In genomic region chr3:149000207-149000745, GRCh38 we compare ENCODE assay signal across 19 cellular contexts. TPM values are rescaled to one million over a fixed set of nuclear protein-coding genes. Genes with fewer than 3 reads are reported as not detected.
DNase-seq lines count a peak whose midpoint lies in the region; ATAC-seq, FAIRE-seq and TF ChIP-seq lines count a peak whose summit lies in the region.
"Had no signal": no experiment of that assay in that cellular context is flagged by ENCODE, and none has a peak within 500 bp of the region (broad histone marks: within the 10 kb centered on the region; RNA-seq: fewer than 3 reads in every experiment).

No MANE protein-coding gene starts in this region.

- no peak for FAIRE-seq in K562 (lab: Jason Lieb, UNC)
- FAIRE-seq: A549, colon had no signal

- intact Hi-C loops in K562 (cut with micrococcal nuclease), result no loop called here

- TF ChIP-seq POLR2A in K562 (conservative IDR thresholded peaks at IDR 0.05), result no peak

- peaks cover 4 to 7% of the 10 kb centered on the region in 2 donors for H3K36me3 Mint-ChIP-seq in activated T-cell treated with anti-CD3 and anti-CD28 coated beads, Interleukin-2, amount 50 U/mL, for 72 hours (ENCODE audit: insufficient read depth in 2 of 2)

- H3K23ac ChIP-seq in trophoblast cell (ENCODE audit: low read length), result no peak overlapping the region

- no peak overlapping the region for H2BK5ac ChIP-seq in trophoblast cell (ENCODE audit: low read depth, low read length, poor library complexity)

- H3K9me3 ChIP-seq in K562 (replicated peaks; ENCODE audit: control insufficient read depth, insufficient read depth, low read depth, low read length) (no peaks in the 10 kb centered on the region), trophoblast cell (ENCODE audit: insufficient read depth, low read depth, low read length) (no peaks in the 10 kb centered on the region)
- no peaks in the 10 kb centered on the region for H3K9me3 ChIP-seq in effector memory CD4-positive, alpha-beta T cell (ENCODE audit: control insufficient read depth, low read length)
- H3K9me3 ChIP-seq: A549 had no signal

- H3K27me3 Mint-ChIP-seq in activated T-cell treated with anti-CD3 and anti-CD28 coated beads, Interleukin-2, amount 50 U/mL, for 72 hours (ENCODE audit: low read depth), result no peaks in the 10 kb centered on the region
- H3K27me3 Mint-ChIP-seq: activated CD4-positive, alpha-beta T cell treated with anti-CD3 and anti-CD28 coated beads, Interleukin-2, amount 10 ng/mL, durations not matched to agents 7 days and 5 days; CD4-positive, alpha-beta T cell had no signal

- no peak overlapping the region for H4K12ac ChIP-seq in trophoblast cell (ENCODE audit: low read depth, low read length)

- TF ChIP-seq EP300 in K562 (IDR thresholded peaks at IDR 0.05; ENCODE audit: low read length), result no peak

- no peak for DNase-seq in activated T-cell treated with anti-CD3 and anti-CD28 coated beads, Interleukin-2, amount 50 U/mL, for 72 hours
- DNase-seq in activated T-cell treated with anti-CD3 and anti-CD28 coated beads for 4 hours, result no peak
- peak; percentile 83 to 99 for DNase-seq in NOMO-1 (lab: John Stamatoyannopoulos, UW; ENCODE audit: unreplicated experiment in 2 of 2)
- DNase-seq in K562 (ENCODE audit: extremely low read depth in 1 of 4, low spot score in 3 of 4), result no peak
- DNase-seq in trophoblast cell, result peak in 1 of 2 donors; percentile 65
- no peak for DNase-seq in effector memory CD4-positive, alpha-beta T cell
- DNase-seq: activated CD4-positive, alpha-beta T cell treated with anti-CD3 and anti-CD28 coated beads, Interleukin-2, amount 10 ng/mL, durations not matched to agents 7 days and 5 days; activated T-cell treated with anti-CD3 and anti-CD28 coated beads, Interleukin-2, amount 50 U/mL, for 4 hours; CD4-positive, alpha-beta T cell; EL; Kasumi-1; NCI-H187; NCI-H446; retina had no signal

- H4K20me1 ChIP-seq in K562 (replicated peaks; ENCODE audit: control insufficient read depth, insufficient read depth, low read length), result no peaks in the 10 kb centered on the region

- no peak overlapping the region for H2BK12ac ChIP-seq in trophoblast cell (ENCODE audit: low read length)

- ATAC-seq in activated T-cell treated with anti-CD3 and anti-CD28 coated beads, Interleukin-2, amount 50 U/mL, for 72 hours (replicated peaks in 1 of 2), result no peak
- ATAC-seq in K562, result no peak
- ATAC-seq in HG03095 (IDR thresholded peaks at IDR 0.05; ENCODE audit: unreplicated experiment), result no peak
- no peak for ATAC-seq in HG02571 (IDR thresholded peaks at IDR 0.05; ENCODE audit: unreplicated experiment)
- ATAC-seq: A549; activated T-cell treated with anti-CD3 and anti-CD28 coated beads, Interleukin-2, amount 50 U/mL, for 4 hours had no signal

- H3K27me3 ChIP-seq in K562 (ENCODE audit: control insufficient read depth in 2 of 2, insufficient read depth in 2 of 2, low read length in 2 of 2) (no peaks in the 10 kb centered on the region), trophoblast cell (ENCODE audit: insufficient read depth, low read length) (no peaks in the 10 kb centered on the region)
- H3K27me3 ChIP-seq in effector memory CD4-positive, alpha-beta T cell (replicated peaks; ENCODE audit: control insufficient read depth, insufficient read depth, low read length, poor library complexity, severe bottlenecking), result no peaks in the 10 kb centered on the region

- no peaks in the 10 kb centered on the region for H3K79me1 ChIP-seq in trophoblast cell (ENCODE audit: low read length)

- H3K4me1 Mint-ChIP-seq in activated T-cell treated with anti-CD3 and anti-CD28 coated beads, Interleukin-2, amount 50 U/mL, for 72 hours (ENCODE audit: low read depth), result peaks cover 30% of the 10 kb centered on the region

- no peak overlapping the region for H3K18ac ChIP-seq in trophoblast cell (ENCODE audit: low read length)

- H2AFZ ChIP-seq in K562 (ENCODE audit: low read depth, low read length) (no peak overlapping the region), trophoblast cell (ENCODE audit: insufficient read depth, low read length, poor library complexity) (no peak overlapping the region)

- H3K9ac ChIP-seq in K562 (ENCODE audit: insufficient read depth in 1 of 2, low read depth in 2 of 2, low read length in 2 of 2), result no peak overlapping the region
- H3K9ac ChIP-seq in trophoblast cell (ENCODE audit: low read length), result no peak overlapping the region

- WGBS in K562 (ENCODE audit: insufficient coverage, low coverage, missing lambda C conversion rate), result 59% methylated on average over 3 of the region's 3 CpGs
- WGBS in trophoblast cell (ENCODE audit: extremely low coverage, insufficient coverage, insufficient read length), result no CpG with 5 or more reads among the region's 3 CpGs

- in situ Hi-C loops in K562 (cut with MboI), result no loop called here

- no TSS peak for BruUV-seq in K562 (replicated peaks; lab: Mats Ljungman, UMichigan)

- peaks cover 30% of the 10 kb centered on the region; the same call in 2 of the 3 replicates for H3K36me3 ChIP-seq in K562 (ENCODE audit: control insufficient read depth, insufficient read depth, low read length)
- peaks cover 2% of the 10 kb centered on the region in 2 experiments for H3K36me3 ChIP-seq in trophoblast cell (ENCODE audit: control insufficient read depth in 1 of 2, insufficient read depth in 2 of 2, low read length in 2 of 2)
- H3K36me3 ChIP-seq in effector memory CD4-positive, alpha-beta T cell (ENCODE audit: control insufficient read depth, insufficient read depth, low read length), result peaks cover 7% of the 10 kb centered on the region

- H3K4me3 ChIP-seq in K562 (no peak overlapping the region), trophoblast cell (ENCODE audit: low read depth, low read length) (no peak overlapping the region)
- H3K4me3 ChIP-seq in effector memory CD4-positive, alpha-beta T cell (ENCODE audit: insufficient read depth, low read depth, low read length, poor library complexity, severe bottlenecking), result no peak overlapping the region
- H3K4me3 ChIP-seq: A549 had no signal

- H3K27ac ChIP-seq in K562 (ENCODE audit: extremely low read depth, low read depth, low read length) (no peak overlapping the region), trophoblast cell (ENCODE audit: low read depth, low read length) (peak overlapping the region; percentile 48)
- H3K27ac ChIP-seq in effector memory CD4-positive, alpha-beta T cell (ENCODE audit: insufficient read depth, low read length, poor library complexity, severe bottlenecking), result no peak overlapping the region
- H3K27ac ChIP-seq: A549 had no signal

- H3K9me1 ChIP-seq in K562 (ENCODE audit: control insufficient read depth, insufficient read depth, low read length), result no peaks in the 10 kb centered on the region

- no peak for TF ChIP-seq CTCF in K562 (IDR thresholded peaks at IDR 0.05 in 2 of 3, conservative IDR thresholded peaks at IDR 0.05 in 1 of 3; ENCODE audit: insufficient read depth in 2 of 3, low read depth in 1 of 3, low read length in 3 of 3)

- no peak overlapping the region for H4K8ac ChIP-seq in trophoblast cell (ENCODE audit: low read depth, low read length)

- H3K14ac ChIP-seq in trophoblast cell (ENCODE audit: low read length), result no peak overlapping the region

- H3K4me1 ChIP-seq in K562 (replicated peaks in 1 of 2; ENCODE audit: control insufficient read depth in 2 of 2, insufficient read depth in 2 of 2, low read length in 2 of 2), result no peaks in the 10 kb centered on the region
- no peaks in the 10 kb centered on the region for H3K4me1 ChIP-seq in trophoblast cell (ENCODE audit: control insufficient read depth in 1 of 2, insufficient read depth in 2 of 2, low read length in 2 of 2)
- no peaks in the 10 kb centered on the region for H3K4me1 ChIP-seq in effector memory CD4-positive, alpha-beta T cell (ENCODE audit: control insufficient read depth, insufficient read depth, low read length, poor library complexity, severe bottlenecking)
- H3K4me1 ChIP-seq: A549 had no signal

- H2AK5ac ChIP-seq in trophoblast cell (ENCODE audit: low read length), result no peak overlapping the region

- CTCF ChIA-PET in K562 (lab: Yijun Ruan, JAX; ENCODE audit: low intra/inter-chr PET ratio), result no interaction called here

- H3K9me3 Mint-ChIP-seq in activated T-cell treated with anti-CD3 and anti-CD28 coated beads, Interleukin-2, amount 50 U/mL, for 72 hours, result no peaks in the 10 kb centered on the region
- H3K9me3 Mint-ChIP-seq: activated CD4-positive, alpha-beta T cell treated with anti-CD3 and anti-CD28 coated beads, Interleukin-2, amount 10 ng/mL, durations not matched to agents 7 days and 5 days; activated T-cell treated with anti-CD3 and anti-CD28 coated beads, Interleukin-2, amount 50 U/mL, for 4 hours; CD4-positive, alpha-beta T cell; neural crest cell had no signal

- H3K27ac Mint-ChIP-seq in activated T-cell treated with anti-CD3 and anti-CD28 coated beads, Interleukin-2, amount 50 U/mL, for 72 hours, result peak overlapping the region; percentile 58
- H3K27ac Mint-ChIP-seq: activated CD4-positive, alpha-beta T cell treated with anti-CD3 and anti-CD28 coated beads, Interleukin-2, amount 10 ng/mL, durations not matched to agents 7 days and 5 days; CD4-positive, alpha-beta T cell had no signal

- H3K4me3 Mint-ChIP-seq in activated T-cell treated with anti-CD3 and anti-CD28 coated beads, Interleukin-2, amount 50 U/mL, for 72 hours, result peak overlapping the region in 1 of 2 donors; percentile 38
- H3K4me3 Mint-ChIP-seq: activated CD4-positive, alpha-beta T cell treated with anti-CD3 and anti-CD28 coated beads, Interleukin-2, amount 10 ng/mL, durations not matched to agents 7 days and 5 days; activated T-cell treated with anti-CD3 and anti-CD28 coated beads, Interleukin-2, amount 50 U/mL, for 4 hours; CD4-positive, alpha-beta T cell; neural crest cell had no signal

- H4K91ac ChIP-seq in trophoblast cell (ENCODE audit: low read depth, low read length), result no peak overlapping the region

- H3K79me2 ChIP-seq in K562 (ENCODE audit: control insufficient read depth, insufficient read depth, low read length), result no peaks in the 10 kb centered on the region
- H3K79me2 ChIP-seq in trophoblast cell (ENCODE audit: control insufficient read depth, insufficient read depth, low read length, poor library complexity), result no peaks in the 10 kb centered on the region

- H3K4me2 ChIP-seq in K562 (ENCODE audit: insufficient read depth, low read length) (no peak overlapping the region), trophoblast cell (ENCODE audit: low read length) (no peak overlapping the region)
- H3K4me2 ChIP-seq: A549 had no signal

- POLR2A ChIA-PET in K562 (lab: Yijun Ruan, JAX), result interaction anchor here (0.9 to 1.9 kb wide), 2 partner anchors 9 to 29 kb away, joined by 3 to 7 read pairs; partner anchors contain the start of gene GYG1

- no peak overlapping the region for H3K4ac ChIP-seq in trophoblast cell (ENCODE audit: low read depth, low read length)

- no peak overlapping the region for H2BK120ac ChIP-seq in trophoblast cell (ENCODE audit: insufficient read depth, low read length, poor library complexity)

- no peak for TF ChIP-seq RAD21 in K562 (CRISPR knock-in tag; conservative IDR thresholded peaks at IDR 0.05 in 1 of 2, IDR thresholded peaks at IDR 0.05 in 1 of 2)

RNA-seq across cellular contexts. Expression of gene GYG1, which starts 8.9 kb away (rescaled TPM):
- total RNA-seq in activated T-cell treated with anti-CD3 and anti-CD28 coated beads, Interleukin-2, amount 50 U/mL, for 72 hours, result 10 to 100 TPM; 14.1 to 21.7 TPM
- 7.8 and 12.5 TPM in 2 replicates for total RNA-seq in K562 (2011; cell fraction: chromatin; rRNA removed; ENCODE audit: low replicate concordance)
- total RNA-seq in K562 (2011; cell fraction: nucleolus; rRNA removed), result 7.5 and 10.7 TPM in 2 replicates
- 10.3 and 13.1 TPM in 2 replicates for total RNA-seq in K562 (2011; cell fraction: nucleoplasm; rRNA removed)
- total RNA-seq in K562 (2014; rRNA removed) (15.1 and 15.7 TPM in 2 replicates), K562 (2014; rRNA removed; fragmentation: Illumina TruSeq; extraction: Trizol) (26.1 and 29.5 TPM in 2 replicates), K562 (2015; rRNA removed; fragmentation: Illumina TruSeq; extraction: Trizol) (19.5 and 20.8 TPM in 2 replicates), K562 (2021) (24.6 and 26.6 TPM in 2 replicates)
- polyA plus RNA-seq in K562 (2011; rRNA removed) (17.9 and 24.3 TPM in 2 replicates), K562 (2014; fragmentation: Illumina TruSeq; extraction: Trizol) (28.6 and 28.7 TPM in 2 replicates), K562 (2014; fragmentation: Nextera tagmentation; extraction: Ambion mirVana) (10 to 100 TPM; 27.7 to 38.4 TPM), K562 (2014; rRNA removed) (14.5 and 14.6 TPM in 2 replicates)
- polyA plus RNA-seq in K562 (2011; cell fraction: cytosol; rRNA removed), result 13.6 and 13.7 TPM in 2 replicates
- polyA plus RNA-seq in K562 (2011; cell fraction: nucleus; rRNA removed), result 10.6 and 11.9 TPM in 2 replicates
- 26.7 and 33.6 TPM in 2 replicates for polyA plus RNA-seq in K562 (2012)
- polyA minus RNA-seq in K562 (2011; rRNA and poly(A)+ RNA removed), result 24.2 and 25.9 TPM in 2 replicates
- polyA minus RNA-seq in K562 (2011; cell fraction: cytosol; rRNA and poly(A)+ RNA removed), result 20.3 and 24.0 TPM in 2 replicates
- polyA minus RNA-seq in K562 (2011; cell fraction: nucleus; rRNA and poly(A)+ RNA removed), result 15.1 and 16.0 TPM in 2 replicates
- 28.0 and 30.5 TPM in 2 replicates for polyA plus RNA-seq in trophoblast cell (2013)

Comparison
In these comparisons a context has a peak if more than half of its experiments do, and no peak if none do; other contexts are left out.
1. DNase-seq: peak in NOMO-1 (2 of 2); none in activated T-cell treated with anti-CD3 and anti-CD28 coated beads, Interleukin-2, amount 50 U/mL, for 72 hours (0 of 2), activated T-cell treated with anti-CD3 and anti-CD28 coated beads for 4 hours (single experiment), K562 (0 of 4) and effector memory CD4-positive, alpha-beta T cell (0 of 3).